ENCODE assay signal across 17 cellular contexts in the genomic region with DNA sequence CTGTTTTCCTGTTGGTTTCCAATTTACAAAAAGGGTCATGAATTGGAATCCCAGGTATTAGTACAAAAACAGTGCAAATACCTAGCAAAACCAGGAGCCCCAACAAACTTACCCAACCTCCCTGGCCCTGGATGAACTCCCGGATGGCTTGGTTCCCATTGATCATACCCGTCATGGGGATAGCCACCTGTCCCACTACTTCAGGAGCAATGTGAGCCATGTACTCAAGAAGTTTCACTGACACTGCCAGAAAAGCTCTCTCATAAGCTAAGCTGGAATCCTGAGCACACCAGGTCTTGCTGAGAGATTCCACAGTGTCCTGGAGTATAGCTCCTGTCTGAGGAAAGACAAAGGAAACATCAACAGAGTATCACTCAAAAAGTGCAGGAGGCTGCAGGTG. TPM values are rescaled to one million over a fixed set of nuclear protein-coding genes. Genes with fewer than 3 reads are reported as not detected.
"Had no signal": no experiment of that assay in that cellular context is flagged by ENCODE, and none has a peak within 500 bp of the region (broad histone marks: within the 10 kb centered on the region; RNA-seq: fewer than 3 reads in every experiment).

No MANE protein-coding gene starts in this region.

- H3K4me3 Mint-ChIP-seq: activated naive CD4-positive, alpha-beta T cell treated with anti-CD3 and anti-CD28 coated beads, Interleukin-2, amount 50 U/mL, for 24 hours; brain; dendritic cell treated with granulocyte-macrophage colony-stimulating factor and Interleukin-4, amounts not matched to agents 40 ng/mL and 50 ng/mL, for 4 days; naive B cell had no signal

- H3K27ac Mint-ChIP-seq: activated naive CD4-positive, alpha-beta T cell treated with anti-CD3 and anti-CD28 coated beads, Interleukin-2, amount 50 U/mL, for 24 hours; dendritic cell treated with granulocyte-macrophage colony-stimulating factor and Interleukin-4, amounts not matched to agents 40 ng/mL and 50 ng/mL, for 4 days had no signal

- H3K9me3 ChIP-seq: sigmoid colon, tibial artery, uterus had no signal

- H3K9me3 Mint-ChIP-seq: activated CD8-positive, alpha-beta T cell treated with anti-CD3 and anti-CD28 coated beads for 36 hours; activated naive CD4-positive, alpha-beta T cell treated with anti-CD3 and anti-CD28 coated beads, Interleukin-2, amount 50 U/mL, for 24 hours; brain; central memory CD8-positive, alpha-beta T cell; dendritic cell treated with granulocyte-macrophage colony-stimulating factor and Interleukin-4, amounts not matched to agents 40 ng/mL and 50 ng/mL, for 4 days; effector memory CD8-positive, alpha-beta T cell; naive B cell had no signal

- ATAC-seq: activated CD8-positive, alpha-beta T cell treated with anti-CD3 and anti-CD28 coated beads for 36 hours; effector memory CD8-positive, alpha-beta T cell; left ventricle myocardium superior had no signal

- DNase-seq: activated CD8-positive, alpha-beta T cell treated with anti-CD3 and anti-CD28 coated beads for 36 hours; amniotic stem cell; effector memory CD8-positive, alpha-beta T cell; kidney; left ventricle myocardium superior; naive B cell; sigmoid colon; stimulated activated CD4-positive, alpha-beta T cell treated with anti-CD3 and anti-CD28 coated beads, Interleukin-15, amount 100 ng/mL, for 24 hours; stimulated activated CD4-positive, alpha-beta T cell treated with anti-CD3 and anti-CD28 coated beads, Interleukin-4, amount 100 ng/mL, for 24 hours; SW 1271; tibial artery; uterus had no signal

- H3K27me3 Mint-ChIP-seq: activated CD8-positive, alpha-beta T cell treated with anti-CD3 and anti-CD28 coated beads for 36 hours; activated naive CD4-positive, alpha-beta T cell treated with anti-CD3 and anti-CD28 coated beads, Interleukin-2, amount 50 U/mL, for 24 hours; brain; central memory CD8-positive, alpha-beta T cell; dendritic cell treated with granulocyte-macrophage colony-stimulating factor and Interleukin-4, amounts not matched to agents 40 ng/mL and 50 ng/mL, for 4 days; effector memory CD8-positive, alpha-beta T cell; naive B cell had no signal

- H3K36me3 ChIP-seq: sigmoid colon, tibial artery, uterus had no signal

- H3K27me3 ChIP-seq: sigmoid colon, tibial artery, uterus had no signal

- H3K27ac ChIP-seq: sigmoid colon, tibial artery had no signal

- H3K4me1 ChIP-seq: sigmoid colon, tibial artery, uterus had no signal

- H3K4me3 ChIP-seq: sigmoid colon, tibial artery, uterus had no signal

- FAIRE-seq: kidney had no signal

- H3K36me3 Mint-ChIP-seq: brain, naive B cell had no signal

RNA-seq across cellular contexts. Expression of a gene that starts 5.7 kb away (rescaled TPM):
- total RNA-seq: left ventricle myocardium superior had no signal

RNA-seq across cellular contexts. Expression of a gene that starts 10.1 kb away (rescaled TPM):
- total RNA-seq: epithelial cell of proximal tubule had no signal
